8 cellular contexts compared by ENCODE assay signal in the genomic region with DNA sequence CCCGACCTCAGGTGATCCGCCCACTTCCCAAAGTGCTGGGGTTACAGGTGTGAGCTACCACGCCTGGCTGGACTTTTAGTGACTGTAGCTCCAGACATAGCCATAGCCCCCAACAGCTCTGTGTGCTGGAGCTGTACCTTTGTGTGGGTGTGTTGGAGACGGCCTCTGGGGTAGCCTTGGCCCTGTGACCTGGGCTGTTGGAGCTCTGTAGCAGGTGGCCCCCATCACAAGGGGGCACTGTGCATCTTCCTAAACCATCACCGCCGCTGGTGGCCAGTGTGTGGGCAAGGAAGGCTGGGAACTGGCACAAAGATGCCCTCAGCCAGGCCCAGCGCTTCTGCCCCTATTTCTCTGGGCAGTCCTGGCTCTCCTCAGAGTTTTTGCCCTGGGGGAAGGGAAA. TPM values are rescaled to one million over a fixed set of nuclear protein-coding genes. Genes with fewer than 3 reads are reported as not detected.
A peak's percentile ranks its signal among the peaks of the same experiment; 100 is the strongest.
DNase-seq lines count a peak whose midpoint lies in the region; ATAC-seq, FAIRE-seq and TF ChIP-seq lines count a peak whose summit lies in the region.

No MANE protein-coding gene starts in this region.

- no peaks in the 10 kb centered on the region for H3K36me3 Mint-ChIP-seq in memory B cell

- H3K4me3 ChIP-seq in DOHH2 (ENCODE audit: low read length) (no peak overlapping the region), SK-N-SH (ENCODE audit: low read depth in 2 of 2, low read length in 1 of 2) (no peak overlapping the region)

- TF ChIP-seq CTCF in DOHH2 (IDR thresholded peaks at IDR 0.05; ENCODE audit: low read depth, low read length, poor library complexity, severe bottlenecking): peak; percentile 65
- TF ChIP-seq CTCF in SK-N-SH (IDR thresholded peaks at IDR 0.05): peak; percentile 60

- no peaks in the 10 kb centered on the region for H3F3A ChIP-seq in DOHH2 (ENCODE audit: control insufficient read depth, insufficient read depth)
- peaks cover 3% of the 10 kb centered on the region for H3F3A ChIP-seq in SK-N-SH (replicated peaks; ENCODE audit: insufficient read depth)

- no peak overlapping the region for H2AFZ ChIP-seq in SK-N-SH (ENCODE audit: low read depth)

- no peaks in the 10 kb centered on the region for H3K27me3 ChIP-seq in DOHH2 (ENCODE audit: control insufficient read depth, low read length)
- no peaks in the 10 kb centered on the region for H3K27me3 ChIP-seq in SK-N-SH (ENCODE audit: insufficient read depth)

- H3K9me2 ChIP-seq in DOHH2 (replicated peaks; ENCODE audit: control insufficient read depth, low read length): no peaks in the 10 kb centered on the region
- H3K9me2 ChIP-seq in SK-N-SH: no peaks in the 10 kb centered on the region

- H3K4me1 Mint-ChIP-seq in memory B cell: no peaks in the 10 kb centered on the region

- DNase-seq in HTR-8/SVneo (ENCODE audit: insufficient read length, low spot score): peak; percentile 49
- DNase-seq in SK-N-SH: peak; percentile 79
- DNase-seq in dermis blood vessel endothelial cell: peak; percentile 69
- DNase-seq in memory B cell (ENCODE audit: low spot score in 2 of 2): no peak
- DNase-seq in T1000 (lab: John Stamatoyannopoulos, UW): no peak

- no peaks in the 10 kb centered on the region for H3K79me2 ChIP-seq in DOHH2 (ENCODE audit: control insufficient read depth, low read length)
- no peaks in the 10 kb centered on the region for H3K79me2 ChIP-seq in SK-N-SH (ENCODE audit: insufficient read depth)

- no peak overlapping the region for H3K27ac ChIP-seq in DOHH2 (ENCODE audit: low read depth, low read length)
- no peak overlapping the region for H3K27ac ChIP-seq in SK-N-SH (ENCODE audit: low read depth in 2 of 2, low read length in 1 of 2)

- peak; percentile 81 for TF ChIP-seq RAD21 in SK-N-SH (IDR thresholded peaks at IDR 0.05; ENCODE audit: low read length)

- H4K20me1 ChIP-seq in DOHH2 (ENCODE audit: control insufficient read depth, insufficient read depth, low read depth, low read length): no peaks in the 10 kb centered on the region
- no peaks in the 10 kb centered on the region for H4K20me1 ChIP-seq in SK-N-SH (ENCODE audit: insufficient read depth)

- CTCF ChIA-PET in SK-N-SH (lab: Yijun Ruan, JAX): interaction anchor here (0.6 to 8.9 kb wide), 17 partner anchors 10 to 193 kb away, joined by 3 to 109 read pairs (median 4); partner anchors contain the start of gene FOXO6

- H3K27ac Mint-ChIP-seq in memory B cell: no peak overlapping the region

- no peak overlapping the region for H3K4me3 Mint-ChIP-seq in memory B cell

- H3K27me3 Mint-ChIP-seq in memory B cell: peaks cover 8% of the 10 kb centered on the region

- POLR2A ChIA-PET in SK-N-SH (lab: Yijun Ruan, JAX): no interaction called here

- H3K4me2 ChIP-seq in DOHH2 (ENCODE audit: low read length) (no peak overlapping the region), SK-N-SH (no peak overlapping the region)

- no peak overlapping the region for H3K9ac ChIP-seq in SK-N-SH

- 71% methylated on average over 3 of the region's 7 CpGs for WGBS in SK-N-SH (ENCODE audit: low lambda C conversion rate)

- H3K36me3 ChIP-seq in DOHH2 (ENCODE audit: control insufficient read depth, low read length): no peaks in the 10 kb centered on the region
- H3K36me3 ChIP-seq in SK-N-SH (replicated peaks in 1 of 2; ENCODE audit: control insufficient read depth in 1 of 2, insufficient read depth in 2 of 2, low read length in 1 of 2): no peaks in the 10 kb centered on the region

- no peaks in the 10 kb centered on the region for H3K9me3 Mint-ChIP-seq in memory B cell

- ATAC-seq in memory B cell (ENCODE audit: low read depth) (peak; percentile 53), GM18907 (IDR thresholded peaks at IDR 0.05; ENCODE audit: unreplicated experiment) (no peak), GM21528 (IDR thresholded peaks at IDR 0.05; ENCODE audit: low FRiP score, unreplicated experiment) (no peak)

- FAIRE-seq in HTR-8/SVneo (lab: Jason Lieb, UNC): peak; percentile 80

- no peak for TF ChIP-seq EP300 in SK-N-SH (IDR thresholded peaks at IDR 0.05; ENCODE audit: borderline replicate concordance in 1 of 2, low read depth in 1 of 2, low read length in 1 of 2)

- H3K4me1 ChIP-seq in DOHH2 (ENCODE audit: control insufficient read depth, low read length) (peaks cover 5% of the 10 kb centered on the region; the same call in 1 of the 2 replicates), SK-N-SH (ENCODE audit: control insufficient read depth in 1 of 2, insufficient read depth in 2 of 2, low read depth in 1 of 2, low read length in 1 of 2) (peaks cover 0 to 17% of the 10 kb centered on the region in 2 experiments; a peak in 1 of 4 replicates)

- H3K9me3 ChIP-seq in DOHH2 (ENCODE audit: control insufficient read depth, insufficient read depth, low read length) (no peaks in the 10 kb centered on the region), SK-N-SH (no peaks in the 10 kb centered on the region)

TF ChIP-seq in SK-N-SH, 30 proteins besides CTCF, POLR2A, EP300 and RAD21:
- TF ChIP-seq GATA2 (CRISPR knock-in tag; IDR thresholded peaks at IDR 0.05): no peak
- peak; percentile 82 for TF ChIP-seq SMC3 (IDR thresholded peaks at IDR 0.05; ENCODE audit: low read depth, low read length)

RNA-seq across cellular contexts. Expression of gene FOXO6, which starts 38.4 kb away (rescaled TPM):
- 0.11 and 0.35 TPM in 2 replicates for polyA plus RNA-seq in SK-N-SH (2012; rRNA removed)
- polyA plus RNA-seq in SK-N-SH (2012; cell fraction: cytosol; rRNA removed): 0.24 and 0.33 TPM in 2 replicates
- 0.50 and 0.55 TPM in 2 replicates for polyA plus RNA-seq in SK-N-SH (2012; cell fraction: nucleus; rRNA removed)
- 0.05 TPM in 1 of 2 replicates, not detected in the other for total RNA-seq in dermis blood vessel endothelial cell

Comparison
In these comparisons a context has a peak if more than half of its experiments do, and no peak if none do; other contexts are left out.
1. DNase-seq: peak in HTR-8/SVneo (single experiment), SK-N-SH (single experiment) and dermis blood vessel endothelial cell (single experiment); none in memory B cell (0 of 2) and T1000 (single experiment).